8 cellular contexts compared by ENCODE assay signal in genomic region chrX:47483310-47484268, GRCh38. TPM values are rescaled to one million over a fixed set of nuclear protein-coding genes. Genes with fewer than 3 reads are reported as not detected.
A peak's percentile ranks its signal among the peaks of the same experiment; 100 is the strongest.
DNase-seq lines count a peak whose midpoint lies in the region; ATAC-seq and TF ChIP-seq lines count a peak whose summit lies in the region.

No MANE protein-coding gene starts in this region.

- no peaks in the 10 kb centered on the region for H3K36me3 ChIP-seq in GM06990 (ENCODE audit: control insufficient read depth, insufficient read depth, low read length)
- no peaks in the 10 kb centered on the region for H3K36me3 ChIP-seq in stomach

- TF ChIP-seq EP300 in stomach (IDR thresholded peaks at IDR 0.05): no peak

- H3K4me3 ChIP-seq in GM06990 (replicated peaks; ENCODE audit: low read depth, low read length) (peak overlapping the region; percentile 75), cardiac fibroblast (replicated peaks in 1 of 2; ENCODE audit: low read depth in 2 of 2, low read length in 2 of 2) (peak overlapping the region; percentile 62 to 64), stomach (peak overlapping the region; percentile 59 to 76 (median 66))

- peak overlapping the region; percentile 82 to 98 (median 96) for H3K27ac ChIP-seq in stomach

- no peaks in the 10 kb centered on the region for H3K27me3 ChIP-seq in GM06990 (replicated peaks; ENCODE audit: control insufficient read depth, insufficient read depth, low read length)
- no peaks in the 10 kb centered on the region for H3K27me3 ChIP-seq in stomach

- H3K4me1 ChIP-seq in stomach: peaks cover 0 to 28% (median 9%) of the 10 kb centered on the region in 4 donors

- intact Hi-C loops in left colon (cut with DNase I, micrococcal nuclease) (no loop called here), stomach (cut with DNase I; ENCODE audit: low total_unique reads) (no loop called here)

- peak; percentile 17 for DNase-seq in GM06990 (ENCODE audit: extremely low read depth, insufficient read length)
- DNase-seq in NCI-H2107 (lab: John Stamatoyannopoulos, UW): peak; percentile 8
- DNase-seq in cardiac fibroblast (ENCODE audit: low read depth in 2 of 2): peak; percentile 49 to 51
- DNase-seq in left colon: peak; percentile 25 to 35
- DNase-seq in stomach: no peak
- DNase-seq in H4 (ENCODE audit: low spot score): no peak

- ATAC-seq in left colon: peak; percentile 24
- ATAC-seq in GM21825 (IDR thresholded peaks at IDR 0.05; ENCODE audit: unreplicated experiment): no peak
- ATAC-seq in GM18909 (IDR thresholded peaks at IDR 0.05; ENCODE audit: poor library complexity, unreplicated experiment): no peak

- no peak for TF ChIP-seq POLR2A in stomach (IDR thresholded peaks at IDR 0.05)

- TF ChIP-seq CTCF in GM06990 (IDR thresholded peaks at IDR 0.05; ENCODE audit: insufficient read depth, low read length, poor library complexity, severe bottlenecking) (no peak), cardiac fibroblast (IDR thresholded peaks at IDR 0.05; ENCODE audit: low read depth, low read length) (no peak), stomach (IDR thresholded peaks at IDR 0.05) (no peak)

- 4 to 35% (median 9%) methylated on average over 23 to 24 of the region's 24 CpGs for WGBS in stomach, 5 donors

- no peaks in the 10 kb centered on the region for H3K9me3 ChIP-seq in stomach

RNA-seq across cellular contexts. Expression of gene ZNF41, which starts 0.6 kb away (rescaled TPM):
- total RNA-seq in left colon (10 to 100 TPM; 12.8 to 14.1 TPM), stomach (10 to 100 TPM in 1 of 5 donors, 1 to 10 TPM in 4; 1.2 to 13.4 (median 6.4) TPM)
- polyA plus RNA-seq in stomach: 1 to 10 TPM; 1.8 to 3.7 (median 2.4) TPM
- total RNA-seq in H4 (2014; rRNA removed; shearing (Covaris generic)): 7.6 and 9.8 TPM in 2 replicates

Comparison
In these comparisons a context has a peak if more than half of its experiments do, and no peak if none do; other contexts are left out.
1. DNase-seq: peak in GM06990 (single experiment), NCI-H2107 (single experiment), cardiac fibroblast (2 of 2) and left colon (2 of 2); none in stomach (single experiment) and H4 (single experiment).
2. Peak in every context shown above with its lines, with median percentiles within 50 percentile points of each other: H3K4me3 ChIP-seq.